Comparison of ENCODE assay signal across 34 cellular contexts in genomic region chr12:92261692-92262091, GRCh38.
"Had no signal": no experiment of that assay in that cellular context is flagged by ENCODE, and none has a peak within 500 bp of the region (broad histone marks: within the 10 kb centered on the region; RNA-seq: fewer than 3 reads in every experiment).

No MANE protein-coding gene starts in this region.

- H3K27me3 ChIP-seq: MG63 had no signal

- H3K9me3 ChIP-seq: MG63 had no signal

- H3K36me3 ChIP-seq: MG63 had no signal

- H3K4me3 ChIP-seq: MG63 had no signal

- DNase-seq: Karpas-422, Kasumi-1, MG63, MM.1S, MV-4-11, NCI-H1092, NCI-H1092 treated with DMSO at 0.1 percent for 48 hours, NCI-H1105, NCI-H1105 treated with DMSO at 0.1 percent for 48 hours, NCI-H1417, NCI-H1417 treated with DMSO at 0.1 percent for 48 hours, NCI-H1436, NCI-H1436 treated with DMSO at 0.1 percent for 48 hours, NCI-H146, NCI-H1694, NCI-H1694 treated with DMSO at 0.1 percent for 48 hours, NCI-H187, NCI-H187 treated with DMSO at 0.1 percent for 48 hours, NCI-H1930, NCI-H2029, NCI-H2029 treated with DMSO at 0.1 percent for 48 hours, NCI-H2081, NCI-H2081 treated with DMSO at 0.1 percent for 48 hours, NCI-H2107, NCI-H2171, NCI-H2171 treated with DMSO at 0.1 percent for 48 hours, NCI-H2227 treated with DMSO at 0.1 percent for 48 hours, NCI-H226, NCI-H345, NCI-H446, NCI-H446 treated with DMSO at 0.1 percent for 48 hours, NCI-H510A, NCI-H510A treated with DMSO at 0.1 percent for 48 hours, NCI-H524 had no signal
